ENCODE assay signal across 1 cellular context in the genomic region with DNA sequence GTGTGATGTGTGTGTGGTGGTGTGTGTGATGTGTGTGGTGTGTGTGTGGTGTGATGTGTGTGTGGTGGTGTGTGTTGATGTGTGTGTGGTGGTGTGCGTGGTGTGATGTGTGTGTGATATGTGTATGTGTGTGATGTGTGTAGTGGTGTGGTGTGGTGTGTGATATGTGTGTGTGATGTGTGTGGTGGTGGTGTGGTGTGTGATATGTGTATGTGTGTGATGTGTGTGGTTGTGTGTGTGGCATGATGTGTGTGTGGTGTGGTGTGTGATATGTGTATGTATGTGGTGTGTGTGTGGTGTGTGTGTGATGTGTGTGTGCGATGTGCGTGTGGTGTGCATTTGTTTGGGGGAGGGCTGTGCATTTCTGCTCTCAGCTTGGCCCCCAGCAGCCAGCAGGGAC.
TF ChIP-seq lines count a peak whose summit lies in the region.

No MANE protein-coding gene starts in this region.

TF ChIP-seq in GM12878, 131 proteins besides CTCF, POLR2A, EP300 and RAD21 (continued from another document):
- no peak for TF ChIP-seq TARDBP (IDR thresholded peaks at IDR 0.05; ENCODE audit: borderline replicate concordance)
- no peak for TF ChIP-seq CBX3 (IDR thresholded peaks at IDR 0.05; ENCODE audit: borderline replicate concordance, low read depth)
- no peak for TF ChIP-seq MEF2B (IDR thresholded peaks at IDR 0.05; ENCODE audit: partially characterized antibody, poor library complexity, severe bottlenecking)
- 0 out of 2 replicates have a peak, but pooled peaks have one; percentile 18 for TF ChIP-seq MTA2 (IDR thresholded peaks at IDR 0.05; ENCODE audit: low read depth)
- TF ChIP-seq BMI1 (IDR thresholded peaks at IDR 0.05; ENCODE audit: borderline replicate concordance) = no peak
- no peak for TF ChIP-seq CHD2 (IDR thresholded peaks at IDR 0.05; ENCODE audit: borderline replicate concordance, low read depth, low read length)
- TF ChIP-seq PAX8 (IDR thresholded peaks at IDR 0.05) = no peak
- TF ChIP-seq RUNX3 (IDR thresholded peaks at IDR 0.05; ENCODE audit: low read length) = no peak
- TF ChIP-seq TCF12 (IDR thresholded peaks at IDR 0.05; ENCODE audit: low read depth, low read length) = no peak
- no peak for TF ChIP-seq JUNB (IDR thresholded peaks at IDR 0.05)
- no peak for TF ChIP-seq EGR1 (IDR thresholded peaks at IDR 0.05; ENCODE audit: borderline replicate concordance in 1 of 2, low read depth in 2 of 2, low read length in 2 of 2)
- TF ChIP-seq, protein P1, sequence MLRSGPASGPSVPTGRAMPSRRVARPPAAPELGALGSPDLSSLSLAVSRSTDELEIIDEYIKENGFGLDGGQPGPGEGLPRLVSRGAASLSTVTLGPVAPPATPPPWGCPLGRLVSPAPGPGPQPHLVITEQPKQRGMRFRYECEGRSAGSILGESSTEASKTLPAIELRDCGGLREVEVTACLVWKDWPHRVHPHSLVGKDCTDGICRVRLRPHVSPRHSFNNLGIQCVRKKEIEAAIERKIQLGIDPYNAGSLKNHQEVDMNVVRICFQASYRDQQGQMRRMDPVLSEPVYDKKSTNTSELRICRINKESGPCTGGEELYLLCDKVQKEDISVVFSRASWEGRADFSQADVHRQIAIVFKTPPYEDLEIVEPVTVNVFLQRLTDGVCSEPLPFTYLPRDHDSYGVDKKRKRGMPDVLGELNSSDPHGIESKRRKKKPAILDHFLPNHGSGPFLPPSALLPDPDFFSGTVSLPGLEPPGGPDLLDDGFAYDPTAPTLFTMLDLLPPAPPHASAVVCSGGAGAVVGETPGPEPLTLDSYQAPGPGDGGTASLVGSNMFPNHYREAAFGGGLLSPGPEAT (IDR thresholded peaks at IDR 0.05; ENCODE audit: low read depth) = no peak
- TF ChIP-seq SREBF1 (IDR thresholded peaks at IDR 0.05; ENCODE audit: low read length) = no peak
- TF ChIP-seq TCF7 (IDR thresholded peaks at IDR 0.05; ENCODE audit: borderline replicate concordance) = no peak
- TF ChIP-seq IKZF2 (IDR thresholded peaks at IDR 0.05) = peak in 1 of 2 experiments; percentile 24; a peak in 1 of 4 replicates
